In genomic region chr5:20446121-20446520, GRCh38 we compare ENCODE assay signal across 25 cellular contexts.
A peak's percentile ranks its signal among the peaks of the same experiment; 100 is the strongest.
DNase-seq lines count a peak whose midpoint lies in the region; FAIRE-seq and TF ChIP-seq lines count a peak whose summit lies in the region.
"Had no signal": no experiment of that assay in that cellular context is flagged by ENCODE, and none has a peak within 500 bp of the region (broad histone marks: within the 10 kb centered on the region; RNA-seq: fewer than 3 reads in every experiment).

No MANE protein-coding gene starts in this region.

- H3K4me3 Mint-ChIP-seq in mesothelial cell of epicardium: no peak overlapping the region
- no peak overlapping the region for H3K4me3 Mint-ChIP-seq in CD4-positive, alpha-beta memory T cell
- H3K4me3 Mint-ChIP-seq: CD14-positive monocyte, T-cell had no signal

- peaks cover 25% of the 10 kb centered on the region for H3K4me1 Mint-ChIP-seq in mesothelial cell of epicardium
- H3K4me1 Mint-ChIP-seq in CD4-positive, alpha-beta memory T cell: no peaks in the 10 kb centered on the region
- H3K4me1 Mint-ChIP-seq: CD14-positive monocyte, T-cell had no signal

- in situ Hi-C loops in astrocyte of the spinal cord (cut with HindIII; ENCODE audit: low sequenced_read_pairs): no loop called here

- DNase-seq in M059J (ENCODE audit: low read depth) (peak; percentile 29), astrocyte of the spinal cord (ENCODE audit: low read depth, low spot score) (peak; percentile 8), mesothelial cell of epicardium (ENCODE audit: low spot score in 2 of 2, unreplicated experiment in 2 of 2) (no peak), urothelium cell line (ENCODE audit: low spot score) (peak; percentile 16), ascending aorta (ENCODE audit: low spot score in 2 of 2) (no peak), AG08396 (ENCODE audit: low spot score) (no peak)
- DNase-seq in CD4-positive, alpha-beta memory T cell: no peak
- DNase-seq: BE2C; Calu3; DMS79 treated with DMSO at 0.1 percent for 48 hours; NCI-H1092; NCI-H1436; NCI-H187; NCI-H2081 treated with DMSO at 0.1 percent for 48 hours; NCI-H2171; NCI-H345; NCI-H524; NCI-H774; NK-92 treated with Interleukin-12 subunit alpha and Interleukin-12 subunit beta, amount 100 ng/mL, for 24 hours; T-cell had no signal

- H3K4me1 ChIP-seq in ascending aorta: no peaks in the 10 kb centered on the region
- H3K4me1 ChIP-seq in CD4-positive, alpha-beta memory T cell (ENCODE audit: insufficient read depth, low read length): no peaks in the 10 kb centered on the region
- H3K4me1 ChIP-seq: BE2C, SJSA1 had no signal

- H3K27me3 Mint-ChIP-seq in mesothelial cell of epicardium (ENCODE audit: low read depth): no peaks in the 10 kb centered on the region
- no peaks in the 10 kb centered on the region for H3K27me3 Mint-ChIP-seq in CD4-positive, alpha-beta memory T cell
- H3K27me3 Mint-ChIP-seq: T-cell had no signal

- H3K36me3 Mint-ChIP-seq in mesothelial cell of epicardium: no peaks in the 10 kb centered on the region
- no peaks in the 10 kb centered on the region for H3K36me3 Mint-ChIP-seq in CD4-positive, alpha-beta memory T cell
- H3K36me3 Mint-ChIP-seq: CD14-positive monocyte, T-cell had no signal

- H3K27ac ChIP-seq in ascending aorta: no peak overlapping the region
- H3K27ac ChIP-seq in CD4-positive, alpha-beta memory T cell (ENCODE audit: low read depth, low read length): no peak overlapping the region
- H3K27ac ChIP-seq: PC-9, SJSA1 had no signal

- FAIRE-seq in urothelium cell line (lab: Jason Lieb, UNC): no peak
- FAIRE-seq: GM12892, GM19239 had no signal

- H3K4me3 ChIP-seq in astrocyte of the spinal cord (ENCODE audit: low read depth, low read length) (no peak overlapping the region), ascending aorta (no peak overlapping the region)
- H3K4me3 ChIP-seq in CD4-positive, alpha-beta memory T cell (ENCODE audit: low read length in 2 of 2): no peak overlapping the region
- H3K4me3 ChIP-seq: PC-9, SJSA1 had no signal

- H3K9me3 Mint-ChIP-seq in mesothelial cell of epicardium: peaks cover 5% of the 10 kb centered on the region
- H3K9me3 Mint-ChIP-seq in CD4-positive, alpha-beta memory T cell: peaks cover 0 to 23% (median 10%) of the 10 kb centered on the region in 8 donors

- intact Hi-C loops in ascending aorta (cut with DNase I): no loop called here
- intact Hi-C loops in CD4-positive, alpha-beta memory T cell (cut with micrococcal nuclease): no loop called here

- H3K27ac Mint-ChIP-seq in mesothelial cell of epicardium: peak overlapping the region; percentile 14
- H3K27ac Mint-ChIP-seq in CD4-positive, alpha-beta memory T cell: no peak overlapping the region
- H3K27ac Mint-ChIP-seq: T-cell had no signal

- POLR2A ChIA-PET in CD4-positive, alpha-beta memory T cell (lab: Charles Lee; ENCODE audit: partially characterized antibody): no interaction called here

- H3K9me3 ChIP-seq in ascending aorta: no peaks in the 10 kb centered on the region
- no peaks in the 10 kb centered on the region for H3K9me3 ChIP-seq in CD4-positive, alpha-beta memory T cell (ENCODE audit: control insufficient read depth in 1 of 2, low read length in 2 of 2)
- H3K9me3 ChIP-seq: BE2C, SJSA1 had no signal

- TF ChIP-seq CTCF in astrocyte of the spinal cord (IDR thresholded peaks at IDR 0.05; ENCODE audit: low read depth, low read length): no peak
- TF ChIP-seq CTCF in mesothelial cell of epicardium (IDR thresholded peaks at IDR 0.05; ENCODE audit: unreplicated experiment): no peak
- no peak for TF ChIP-seq CTCF in ascending aorta (IDR thresholded peaks at IDR 0.05)

- no peaks in the 10 kb centered on the region for H3K27me3 ChIP-seq in ascending aorta
- H3K27me3 ChIP-seq in CD4-positive, alpha-beta memory T cell (ENCODE audit: insufficient read depth, low read length): no peaks in the 10 kb centered on the region
- H3K27me3 ChIP-seq: BE2C, SJSA1 had no signal

- no peaks in the 10 kb centered on the region for H3K36me3 ChIP-seq in ascending aorta
- no peaks in the 10 kb centered on the region for H3K36me3 ChIP-seq in CD4-positive, alpha-beta memory T cell (ENCODE audit: insufficient read depth, low read length)
- H3K36me3 ChIP-seq: BE2C, SJSA1 had no signal

- CTCF ChIA-PET in CD4-positive, alpha-beta memory T cell (lab: Charles Lee; ENCODE audit: partially characterized antibody): no interaction called here

Comparison
In these comparisons a context has a peak if more than half of its experiments do, and no peak if none do; other contexts are left out.
1. DNase-seq: peak in M059J (single experiment), astrocyte of the spinal cord (single experiment) and urothelium cell line (single experiment); none in mesothelial cell of epicardium (0 of 2), ascending aorta (0 of 2), CD4-positive, alpha-beta memory T cell (0 of 5) and AG08396 (single experiment).